ENCODE assay signal across 1 cellular context in the genomic region with DNA sequence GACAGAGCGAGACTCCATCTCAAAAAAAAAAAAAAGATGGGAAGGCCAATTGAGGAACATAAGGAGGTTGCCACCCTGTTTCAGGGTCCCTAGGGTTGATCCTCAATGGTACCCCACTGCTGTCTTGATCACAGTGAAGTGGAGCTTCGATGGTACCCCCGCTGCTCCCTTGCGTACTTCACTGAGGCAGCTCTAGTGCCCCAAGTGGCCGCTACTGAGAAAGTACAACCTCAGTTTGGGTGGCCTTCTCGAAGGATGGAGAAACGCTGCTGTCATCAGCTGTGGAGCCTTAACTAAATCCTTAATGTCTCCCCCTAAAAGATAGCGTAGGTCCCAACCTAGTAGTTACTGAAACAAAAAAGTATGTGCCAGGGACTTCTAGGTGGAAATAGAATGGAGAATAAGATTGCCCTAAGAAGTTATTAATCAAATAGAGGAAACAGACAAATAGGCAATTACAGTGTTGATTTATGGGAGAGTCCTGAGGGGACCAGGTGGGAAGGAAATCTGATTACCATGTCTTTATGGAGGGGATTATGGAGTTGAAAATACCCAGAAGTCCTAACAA.
TF ChIP-seq lines count a peak whose summit lies in the region.

No MANE protein-coding gene starts in this region.

TF ChIP-seq in HEK293, 187 proteins besides CTCF, POLR2A, EP300 and RAD21 (continued from another document):
- TF ChIP-seq ZNF280C (tag by site-specific recombination; IDR thresholded peaks at IDR 0.05) (no peak), ZNF704 (tag by site-specific recombination; IDR thresholded peaks at IDR 0.05) (no peak), ZNF404 (tag by site-specific recombination; IDR thresholded peaks at IDR 0.05) (no peak), ZNF132 (tag by site-specific recombination; IDR thresholded peaks at IDR 0.05; ENCODE audit: borderline replicate concordance) (no peak), ZFP69B (tag by site-specific recombination; IDR thresholded peaks at IDR 0.05) (no peak)
TF ChIP-seq in HEK293: peak in this region for 0.
